In the genomic region with DNA sequence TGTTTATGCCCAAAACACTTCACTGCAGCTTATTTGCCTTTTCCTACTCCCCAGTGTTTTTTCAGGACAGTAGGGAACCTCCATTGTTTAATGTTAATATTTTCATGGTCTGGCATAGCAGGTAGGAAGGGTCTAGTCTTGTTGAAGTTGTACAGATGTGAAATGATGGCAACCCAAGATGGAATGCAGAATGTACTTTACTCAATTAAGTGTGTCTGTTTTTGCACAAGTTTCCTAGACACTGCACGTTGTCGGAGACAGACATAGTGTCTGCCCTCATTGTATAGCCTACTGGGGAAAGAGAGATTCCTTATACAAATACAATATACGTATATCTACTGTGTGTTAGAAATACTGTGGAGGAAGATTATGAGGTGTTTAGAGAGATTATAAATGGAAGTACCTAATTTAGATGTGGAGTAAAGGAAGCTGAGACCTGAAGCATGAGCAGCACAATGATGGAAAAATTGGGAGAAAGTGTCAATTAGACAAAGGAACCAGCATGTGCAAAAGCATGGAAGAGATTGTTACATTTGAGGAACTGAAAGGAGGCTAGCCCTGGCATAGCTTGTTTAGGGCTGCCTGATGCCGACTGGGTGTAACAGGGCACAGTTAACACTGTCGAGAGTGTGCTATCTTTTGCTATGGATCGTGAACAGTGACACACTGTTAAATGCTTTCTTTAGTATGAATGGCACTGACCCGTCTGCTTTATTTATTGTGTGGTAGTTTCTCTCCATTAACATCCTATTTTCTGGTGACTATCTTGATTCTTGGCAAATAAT, we compare ENCODE assay signal across 1 cellular context.
TF ChIP-seq lines count a peak whose summit lies in the region.

No MANE protein-coding gene starts in this region.

TF ChIP-seq in GM12878, 131 proteins besides CTCF, POLR2A, EP300 and RAD21 (continued from another document):
- TF ChIP-seq BACH1 (IDR thresholded peaks at IDR 0.05; ENCODE audit: borderline replicate concordance) = no peak
- no peak for TF ChIP-seq KAT2A (conservative IDR thresholded peaks at IDR 0.05; ENCODE audit: control insufficient read depth, low read depth, low read length)
- 0 out of 2 replicates have a peak, but pooled peaks have one; percentile 20 for TF ChIP-seq ZNF687 (IDR thresholded peaks at IDR 0.05)
- TF ChIP-seq, protein P1, sequence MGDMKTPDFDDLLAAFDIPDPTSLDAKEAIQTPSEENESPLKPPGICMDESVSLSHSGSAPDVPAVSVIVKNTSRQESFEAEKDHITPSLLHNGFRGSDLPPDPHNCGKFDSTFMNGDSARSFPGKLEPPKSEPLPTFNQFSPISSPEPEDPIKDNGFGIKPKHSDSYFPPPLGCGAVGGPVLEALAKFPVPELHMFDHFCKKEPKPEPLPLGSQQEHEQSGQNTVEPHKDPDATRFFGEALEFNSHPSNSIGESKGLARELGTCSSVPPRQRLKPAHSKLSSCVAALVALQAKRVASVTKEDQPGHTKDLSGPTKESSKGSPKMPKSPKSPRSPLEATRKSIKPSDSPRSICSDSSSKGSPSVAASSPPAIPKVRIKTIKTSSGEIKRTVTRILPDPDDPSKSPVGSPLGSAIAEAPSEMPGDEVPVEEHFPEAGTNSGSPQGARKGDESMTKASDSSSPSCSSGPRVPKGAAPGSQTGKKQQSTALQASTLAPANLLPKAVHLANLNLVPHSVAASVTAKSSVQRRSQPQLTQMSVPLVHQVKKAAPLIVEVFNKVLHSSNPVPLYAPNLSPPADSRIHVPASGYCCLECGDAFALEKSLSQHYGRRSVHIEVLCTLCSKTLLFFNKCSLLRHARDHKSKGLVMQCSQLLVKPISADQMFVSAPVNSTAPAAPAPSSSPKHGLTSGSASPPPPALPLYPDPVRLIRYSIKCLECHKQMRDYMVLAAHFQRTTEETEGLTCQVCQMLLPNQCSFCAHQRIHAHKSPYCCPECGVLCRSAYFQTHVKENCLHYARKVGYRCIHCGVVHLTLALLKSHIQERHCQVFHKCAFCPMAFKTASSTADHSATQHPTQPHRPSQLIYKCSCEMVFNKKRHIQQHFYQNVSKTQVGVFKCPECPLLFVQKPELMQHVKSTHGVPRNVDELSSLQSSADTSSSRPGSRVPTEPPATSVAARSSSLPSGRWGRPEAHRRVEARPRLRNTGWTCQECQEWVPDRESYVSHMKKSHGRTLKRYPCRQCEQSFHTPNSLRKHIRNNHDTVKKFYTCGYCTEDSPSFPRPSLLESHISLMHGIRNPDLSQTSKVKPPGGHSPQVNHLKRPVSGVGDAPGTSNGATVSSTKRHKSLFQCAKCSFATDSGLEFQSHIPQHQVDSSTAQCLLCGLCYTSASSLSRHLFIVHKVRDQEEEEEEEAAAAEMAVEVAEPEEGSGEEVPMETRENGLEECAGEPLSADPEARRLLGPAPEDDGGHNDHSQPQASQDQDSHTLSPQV (IDR thresholded peaks at IDR 0.05) = no peak
- TF ChIP-seq HDGF (IDR thresholded peaks at IDR 0.05) = no peak
- no peak for TF ChIP-seq NFIC (IDR thresholded peaks at IDR 0.05; ENCODE audit: low read depth, low read length)
- TF ChIP-seq ZSCAN29 (IDR thresholded peaks at IDR 0.05) = no peak
- no peak for TF ChIP-seq TCF7 (IDR thresholded peaks at IDR 0.05; ENCODE audit: borderline replicate concordance)
- no peak for TF ChIP-seq CREB1 (IDR thresholded peaks at IDR 0.05; ENCODE audit: low read depth)
- no peak for TF ChIP-seq CHD4 (IDR thresholded peaks at IDR 0.05)
- no peak for TF ChIP-seq ATF7 (IDR thresholded peaks at IDR 0.05; ENCODE audit: low read depth)
- TF ChIP-seq, protein P2, sequence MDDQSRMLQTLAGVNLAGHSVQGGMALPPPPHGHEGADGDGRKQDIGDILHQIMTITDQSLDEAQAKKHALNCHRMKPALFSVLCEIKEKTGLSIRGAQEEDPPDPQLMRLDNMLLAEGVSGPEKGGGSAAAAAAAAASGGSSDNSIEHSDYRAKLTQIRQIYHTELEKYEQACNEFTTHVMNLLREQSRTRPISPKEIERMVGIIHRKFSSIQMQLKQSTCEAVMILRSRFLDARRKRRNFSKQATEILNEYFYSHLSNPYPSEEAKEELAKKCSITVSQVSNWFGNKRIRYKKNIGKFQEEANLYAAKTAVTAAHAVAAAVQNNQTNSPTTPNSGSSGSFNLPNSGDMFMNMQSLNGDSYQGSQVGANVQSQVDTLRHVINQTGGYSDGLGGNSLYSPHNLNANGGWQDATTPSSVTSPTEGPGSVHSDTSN (IDR thresholded peaks at IDR 0.05; ENCODE audit: insufficient replicate concordance, low read depth, low read length) = no peak
- TF ChIP-seq SPI1 (IDR thresholded peaks at IDR 0.05; ENCODE audit: borderline replicate concordance, insufficient read depth, low read depth, low read length) = peak; percentile 89
- TF ChIP-seq SMAD1 (IDR thresholded peaks at IDR 0.05; ENCODE audit: low read depth, partially characterized antibody) = no peak
- no peak for TF ChIP-seq RBBP5 (conservative IDR thresholded peaks at IDR 0.05)
- TF ChIP-seq ATF3 (IDR thresholded peaks at IDR 0.05; ENCODE audit: borderline replicate concordance, extremely low read depth, low read depth, low read length) = no peak
- no peak for TF ChIP-seq USF2 (IDR thresholded peaks at IDR 0.05; ENCODE audit: borderline replicate concordance, low read depth, low read length)
- TF ChIP-seq NFXL1 (IDR thresholded peaks at IDR 0.05; ENCODE audit: borderline replicate concordance) = no peak
TF ChIP-seq in GM12878: peak in this region for 4.
